9 cellular contexts compared by ENCODE assay signal in genomic region chr18:48676756-48677368, GRCh38.
A peak's percentile ranks its signal among the peaks of the same experiment; 100 is the strongest.
DNase-seq lines count a peak whose midpoint lies in the region; ATAC-seq and TF ChIP-seq lines count a peak whose summit lies in the region.
"Had no signal": no experiment of that assay in that cellular context is flagged by ENCODE, and none has a peak within 500 bp of the region (broad histone marks: within the 10 kb centered on the region; RNA-seq: fewer than 3 reads in every experiment).

No MANE protein-coding gene starts in this region.

- no TSS peak for BruUV-seq in Calu3 (replicated peaks; lab: Mats Ljungman, UMichigan)

- H3K9me3 Mint-ChIP-seq in Calu3 (ENCODE audit: low read depth, unreplicated experiment), result no peaks in the 10 kb centered on the region

- H3K4me1 ChIP-seq in HAP-1, result peaks cover 3% of the 10 kb centered on the region; the same call in 1 of the 2 replicates

- no peaks in the 10 kb centered on the region for H3K27me3 ChIP-seq in HAP-1 (ENCODE audit: low read depth)

- H3K9me3 ChIP-seq in HAP-1, result no peaks in the 10 kb centered on the region

- no peak overlapping the region for H3K27ac Mint-ChIP-seq in Calu3 (ENCODE audit: unreplicated experiment)
- H3K27ac Mint-ChIP-seq: activated naive CD8-positive, alpha-beta T cell had no signal

- H3K4me3 ChIP-seq in HAP-1, result no peak overlapping the region

- no peak for ATAC-seq in HG02852 (IDR thresholded peaks at IDR 0.05; ENCODE audit: unreplicated experiment)

- in situ Hi-C loops in HAP-1 (cut with MboI; ENCODE audit: low sequenced_read_pairs), result loop anchor here (10.0 kb wide), 2 partner anchors 558 to 758 kb away; no protein-coding TSS in a partner anchor

- peak; percentile 79 for DNase-seq in Calu3
- DNase-seq in HAP-1 (ENCODE audit: low spot score in 2 of 2), result peak; percentile 50 to 88
- DNase-seq in NCI-H69 (lab: John Stamatoyannopoulos, UW), result peak; percentile 87
- DNase-seq in activated CD8-positive, alpha-beta memory T cell treated with anti-CD3 and anti-CD28 coated beads, Interleukin-2, amount 50 U/mL, for 4 hours, result peak; percentile 66
- DNase-seq in epidermal melanocyte (ENCODE audit: insufficient read length, low spot score), result peak; percentile 44
- DNase-seq in myocyte (ENCODE audit: low read depth), result peak; percentile 55
- DNase-seq in stimulated activated CD8-positive, alpha-beta memory T cell treated with anti-CD3 and anti-CD28 coated beads, Interleukin-7, amount 100 ng/mL, for 4 hours (ENCODE audit: low read depth in 2 of 2), result peak; percentile 24 to 26

- no peaks in the 10 kb centered on the region for H3K36me3 ChIP-seq in HAP-1 (replicated peaks)

- H3K36me3 Mint-ChIP-seq in Calu3 (ENCODE audit: insufficient read depth, unreplicated experiment), result peaks cover 6% of the 10 kb centered on the region
- H3K36me3 Mint-ChIP-seq: activated naive CD8-positive, alpha-beta T cell had no signal

- peak; percentile 77 for TF ChIP-seq CTCF in Calu3 (IDR thresholded peaks at IDR 0.05; ENCODE audit: unreplicated experiment)

- no peaks in the 10 kb centered on the region for H3K4me1 Mint-ChIP-seq in Calu3 (ENCODE audit: low read depth, unreplicated experiment)

- CTCF ChIA-PET in Calu3 (lab: Charles Lee), result no interaction called here

- intact Hi-C loops in Calu3 (cut with micrococcal nuclease; ENCODE audit: unreplicated experiment), result loop anchor here (1.0 to 10.0 kb wide), 7 partner anchors 268 to 768 kb away; no protein-coding TSS in a partner anchor

- no peak overlapping the region for H3K4me3 Mint-ChIP-seq in Calu3 (ENCODE audit: low read depth, unreplicated experiment)
- H3K4me3 Mint-ChIP-seq: activated naive CD8-positive, alpha-beta T cell had no signal

- H3K27me3 Mint-ChIP-seq in Calu3 (ENCODE audit: unreplicated experiment), result no peaks in the 10 kb centered on the region
- H3K27me3 Mint-ChIP-seq: activated naive CD8-positive, alpha-beta T cell had no signal

Comparison
In these comparisons a context has a peak if more than half of its experiments do, and no peak if none do; other contexts are left out.
1. DNase-seq: peak in every context shown above with its lines; median percentile 87 in NCI-H69; 79 in Calu3; 69 in HAP-1; 66 in activated CD8-positive, alpha-beta memory T cell treated with anti-CD3 and anti-CD28 coated beads, Interleukin-2, amount 50 U/mL, for 4 hours; 55 in myocyte; 44 in epidermal melanocyte; 25 in stimulated activated CD8-positive, alpha-beta memory T cell treated with anti-CD3 and anti-CD28 coated beads, Interleukin-7, amount 100 ng/mL, for 4 hours.